Comparison of ENCODE assay signal across 9 cellular contexts in the genomic region with DNA sequence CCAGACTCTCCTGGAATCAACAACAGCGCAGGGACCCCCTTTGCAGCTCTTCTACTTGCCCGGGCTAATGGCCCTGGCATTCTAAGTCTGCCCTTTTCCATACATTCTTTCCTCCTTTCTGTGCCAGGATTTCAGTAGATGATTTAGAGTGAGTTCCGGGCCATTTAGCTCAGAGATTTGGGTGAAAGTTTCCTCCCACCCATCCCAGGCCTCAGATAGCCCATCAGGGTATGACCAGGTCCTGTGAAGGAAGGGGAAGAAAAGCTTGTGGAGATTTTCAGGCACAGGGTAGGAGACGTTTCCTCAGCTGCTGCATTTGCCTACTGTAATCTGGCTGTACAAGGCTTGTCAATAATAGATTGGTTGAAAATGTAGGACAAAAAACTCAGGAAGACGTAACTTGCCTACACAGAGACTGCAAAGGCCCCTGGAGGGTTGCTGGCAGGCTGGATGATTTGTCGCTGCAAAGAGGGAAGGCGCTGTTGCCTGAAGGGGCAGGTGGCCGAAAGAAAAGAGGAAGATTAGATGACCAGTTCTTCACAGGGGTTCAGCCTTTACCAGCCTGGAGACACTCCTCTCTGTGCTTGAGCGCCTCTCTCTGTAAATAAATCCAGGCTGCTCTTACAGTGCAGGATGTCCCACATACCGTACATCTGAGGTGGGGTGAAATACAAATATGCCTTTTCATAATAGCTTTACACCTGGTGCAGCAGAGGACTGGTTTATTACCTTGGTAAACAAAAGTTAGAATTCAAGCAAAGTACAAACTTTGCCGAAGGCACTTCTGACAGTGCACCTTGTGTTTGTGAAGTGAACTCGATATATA.
DNase-seq lines count a peak whose midpoint lies in the region; ATAC-seq and TF ChIP-seq lines count a peak whose summit lies in the region.
"Had no signal": no experiment of that assay in that cellular context is flagged by ENCODE, and none has a peak within 500 bp of the region (broad histone marks: within the 10 kb centered on the region; RNA-seq: fewer than 3 reads in every experiment).

No MANE protein-coding gene starts in this region.

- peak overlapping the region; percentile 30 for H3K27ac ChIP-seq in vagina
- H3K27ac ChIP-seq: psoas muscle had no signal

- H3K27me3 ChIP-seq in adipocyte (replicated peaks; ENCODE audit: control insufficient read depth, insufficient read depth, low read length) (no peaks in the 10 kb centered on the region), vagina (no peaks in the 10 kb centered on the region)

- H3K4me3 ChIP-seq in adipocyte (ENCODE audit: low read length) (peak overlapping the region; percentile 7), vagina (no peak overlapping the region)
- H3K4me3 ChIP-seq: psoas muscle had no signal

- peak; percentile 56 for DNase-seq in Right ventricle myocardium inferior (ENCODE audit: missing footprints)
- DNase-seq in left ventricle myocardium superior, result no peak
- no peak for DNase-seq in adipocyte (ENCODE audit: low read depth)
- DNase-seq in left lobe of liver (ENCODE audit: low spot score), result no peak
- DNase-seq in vagina (ENCODE audit: extremely low spot score in 2 of 2), result no peak
- DNase-seq in stimulated activated CD8-positive, alpha-beta memory T cell treated with anti-CD3 and anti-CD28 coated beads, Interleukin-4, amount 100 ng/mL, for 48 hours, result no peak
- DNase-seq in occipital lobe (lab: John Stamatoyannopoulos, UW), result no peak
- DNase-seq: psoas muscle had no signal

- intact Hi-C loops in Right ventricle myocardium inferior (cut with DNase I) (no loop called here), left ventricle myocardium superior (cut with micrococcal nuclease) (no loop called here), vagina (cut with DNase I) (no loop called here)

- H3K36me3 ChIP-seq in adipocyte (ENCODE audit: control insufficient read depth, insufficient read depth, low read length, severe bottlenecking), result no peaks in the 10 kb centered on the region
- H3K36me3 ChIP-seq in vagina, result no peaks in the 10 kb centered on the region

- H3K4me1 ChIP-seq in adipocyte (ENCODE audit: control insufficient read depth, insufficient read depth, low read length) (peaks cover 54% of the 10 kb centered on the region), vagina (peaks cover 27% of the 10 kb centered on the region)
- H3K4me1 ChIP-seq: psoas muscle had no signal

- TF ChIP-seq POLR2A in vagina (IDR thresholded peaks at IDR 0.05), result no peak

- peak overlapping the region; percentile 60 for H3K9ac ChIP-seq in adipocyte (ENCODE audit: low read length)

- no peaks in the 10 kb centered on the region for H3K9me3 ChIP-seq in adipocyte (ENCODE audit: control insufficient read depth, low read length)
- no peaks in the 10 kb centered on the region for H3K9me3 ChIP-seq in vagina
- H3K9me3 ChIP-seq: psoas muscle had no signal

- no peak for TF ChIP-seq CTCF in vagina (IDR thresholded peaks at IDR 0.05)

- ATAC-seq in Right ventricle myocardium inferior (no peak), left ventricle myocardium superior (no peak), left lobe of liver (peak; percentile 79), HG02610 (IDR thresholded peaks at IDR 0.05; ENCODE audit: unreplicated experiment) (no peak)
